ENCODE assay signal across 26 cellular contexts in the genomic region with DNA sequence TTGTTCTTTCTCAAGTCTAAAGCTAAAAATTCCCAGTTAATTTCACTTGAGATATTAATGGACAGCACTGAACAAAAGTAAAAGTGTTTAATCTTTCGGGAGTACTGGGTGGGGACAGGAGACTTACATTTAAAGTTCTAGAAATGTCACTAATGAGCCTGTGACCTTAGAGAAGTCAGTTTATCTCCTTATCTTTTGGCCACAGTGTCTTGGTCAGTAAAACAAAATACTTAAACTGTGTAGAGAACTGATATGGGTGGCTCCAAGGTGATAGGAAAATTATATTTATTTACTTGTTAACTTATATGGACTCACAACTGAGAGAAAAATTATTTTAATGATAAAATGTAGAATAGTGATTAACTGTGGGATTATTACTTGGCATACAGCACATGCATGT.
"Had no signal": no experiment of that assay in that cellular context is flagged by ENCODE, and none has a peak within 500 bp of the region (broad histone marks: within the 10 kb centered on the region; RNA-seq: fewer than 3 reads in every experiment).

No MANE protein-coding gene starts in this region.

- H3K36me3 ChIP-seq: brain microvascular endothelial cell, gastroesophageal sphincter had no signal

- H3K9me3 ChIP-seq: esophagus squamous epithelium, gastroesophageal sphincter, heart right ventricle had no signal

- H3K4me1 ChIP-seq: esophagus squamous epithelium had no signal

- H3K27me3 ChIP-seq: brain microvascular endothelial cell, dorsolateral prefrontal cortex, esophagus squamous epithelium, gastroesophageal sphincter, heart right ventricle, hepatocyte had no signal

- DNase-seq: activated CD4-positive, alpha-beta memory T cell treated with anti-CD3 and anti-CD28 coated beads, Interleukin-2, amount 10 ng/mL, durations not matched to agents 7 days and 5 days; activated CD4-positive, alpha-beta T cell treated with anti-CD3 and anti-CD28 coated beads for 1 hour; activated CD4-positive, alpha-beta T cell treated with anti-CD3 and anti-CD28 coated beads for 4 hours; activated CD4-positive, alpha-beta T cell treated with anti-CD3 and anti-CD28 coated beads, Interleukin-2, amount 10 ng/mL, durations not matched to agents 7 days and 5 days; activated CD4-positive, alpha-beta T cell treated with anti-CD3 and anti-CD28 coated beads, Interleukin-2, amount 50 U/mL, for 4 hours; activated CD8-positive, alpha-beta memory T cell treated with anti-CD3 and anti-CD28 coated beads, Interleukin-2, amount 50 U/mL, for 48 hours; activated gamma-delta T cell; activated naive CD4-positive, alpha-beta T cell; activated naive CD4-positive, alpha-beta T cell treated with anti-CD3 and anti-CD28 coated beads, Interleukin-2, amount 10 ng/mL, durations not matched to agents 7 days and 5 days; activated naive CD8-positive, alpha-beta T cell treated with anti-CD3 and anti-CD28 coated beads, Interleukin-2, amount 10 ng/mL, durations not matched to agents 7 days and 5 days; activated T-cell treated with anti-CD3 and anti-CD28 coated beads for 4 hours; activated T-cell treated with anti-CD3 and anti-CD28 coated beads, Interleukin-2, amount 50 U/mL, for 24 hours; activated T-cell treated with anti-CD3 and anti-CD28 coated beads, Interleukin-2, amount 50 U/mL, for 72 hours; brain microvascular endothelial cell; dorsolateral prefrontal cortex; effector CD4-positive, alpha-beta T cell; effector memory CD8-positive, alpha-beta T cell; esophagus squamous epithelium; foreskin melanocyte; heart right ventricle; T-helper 1 cell; T-helper 17 cell; T1000 had no signal

- H3K27ac ChIP-seq: brain microvascular endothelial cell, coronary artery, dorsolateral prefrontal cortex, esophagus squamous epithelium, gastroesophageal sphincter, hepatocyte had no signal

- H3K4me3 ChIP-seq: coronary artery, dorsolateral prefrontal cortex, esophagus squamous epithelium, gastroesophageal sphincter, heart right ventricle, hepatocyte had no signal
